ENCODE assay signal across 16 cellular contexts in genomic region chr1:53108646-53109580, GRCh38. TPM values are rescaled to one million over a fixed set of nuclear protein-coding genes. Genes with fewer than 3 reads are reported as not detected.
DNase-seq lines count a peak whose midpoint lies in the region; ATAC-seq, FAIRE-seq and TF ChIP-seq lines count a peak whose summit lies in the region.
"Had no signal": no experiment of that assay in that cellular context is flagged by ENCODE, and none has a peak within 500 bp of the region (broad histone marks: within the 10 kb centered on the region; RNA-seq: fewer than 3 reads in every experiment).

No MANE protein-coding gene starts in this region.

- H3K4me1 ChIP-seq in SJSA1 (replicated peaks) (peaks cover 80% of the 10 kb centered on the region), stomach smooth muscle (ENCODE audit: control insufficient read depth, insufficient read depth, low read length) (peaks cover 58% of the 10 kb centered on the region), breast epithelium (no peaks in the 10 kb centered on the region)

- no peaks in the 10 kb centered on the region for H3K36me3 Mint-ChIP-seq in stimulated activated naive B cell treated with anti-CD40 and anti-IgM and Interleukin-4, amounts not matched to agents 10 μg/mL and 1 μg/mL and 100 μg/mL, for 72 hours

- no peak for FAIRE-seq in D721Med (lab: Jason Lieb, UNC)
- FAIRE-seq: endometrium, TTC549 had no signal

- H3K27ac ChIP-seq in SJSA1 (peak overlapping the region; percentile 97), stomach smooth muscle (ENCODE audit: low read length) (peak overlapping the region; percentile 31), breast epithelium (no peak overlapping the region)
- H3K27ac ChIP-seq: psoas muscle had no signal

- H3K27me3 ChIP-seq in SJSA1 (replicated peaks): no peaks in the 10 kb centered on the region
- H3K27me3 ChIP-seq in stomach smooth muscle (ENCODE audit: control insufficient read depth in 1 of 2, insufficient read depth in 2 of 2, low read length in 2 of 2): no peaks in the 10 kb centered on the region
- H3K27me3 ChIP-seq in breast epithelium: no peaks in the 10 kb centered on the region

- H3K4me1 Mint-ChIP-seq in stimulated activated naive B cell treated with anti-CD40 and anti-IgM and Interleukin-4, amounts not matched to agents 10 μg/mL and 1 μg/mL and 100 μg/mL, for 72 hours: peaks cover 3 to 6% of the 10 kb centered on the region in 2 donors

- peak; percentile 70 for DNase-seq in D721Med (ENCODE audit: insufficient read length, low spot score)
- DNase-seq in SJSA1 (ENCODE audit: low read depth in 1 of 2, low spot score in 2 of 2): peak; percentile 88 to 91
- peak; percentile 27 for DNase-seq in fibroblast of mammary gland (ENCODE audit: low read depth)
- no peak for DNase-seq in GM10248 (ENCODE audit: extremely low spot score)
- DNase-seq in stimulated activated naive B cell treated with anti-CD40 and anti-IgM and Interleukin-4, amounts not matched to agents 10 μg/mL and 1 μg/mL and 100 μg/mL, for 72 hours: no peak
- DNase-seq in breast epithelium (ENCODE audit: low spot score in 2 of 2): no peak
- DNase-seq: activated CD8-positive, alpha-beta memory T cell treated with anti-CD3 and anti-CD28 coated beads, Interleukin-2, amount 50 U/mL, for 48 hours; GOT3; NCI-H1105; NCI-H510A; psoas muscle; stimulated activated CD4-positive, alpha-beta T cell treated with anti-CD3 and anti-CD28 coated beads, Interleukin-4, amount 100 ng/mL, for 1 hour; stimulated activated naive CD4-positive, alpha-beta T cell had no signal

- CTCF ChIA-PET in GM10248 (lab: Yijun Ruan, JAX): no interaction called here

- H3K4me3 ChIP-seq in SJSA1 (no peak overlapping the region), fibroblast of mammary gland (ENCODE audit: control insufficient read depth, low read depth, low read length) (no peak overlapping the region), stomach smooth muscle (ENCODE audit: low read length in 2 of 2) (peak overlapping the region in 1 of 2 donors; percentile 44), breast epithelium (no peak overlapping the region)
- H3K4me3 ChIP-seq: psoas muscle had no signal

- H3K36me3 ChIP-seq in SJSA1: peaks cover 10% of the 10 kb centered on the region; the same call in 1 of the 2 replicates
- H3K36me3 ChIP-seq in stomach smooth muscle (ENCODE audit: control insufficient read depth in 2 of 2, insufficient read depth in 2 of 2, low read length in 2 of 2): no peaks in the 10 kb centered on the region
- no peaks in the 10 kb centered on the region for H3K36me3 ChIP-seq in breast epithelium

- no peak overlapping the region for H3K4me3 Mint-ChIP-seq in stimulated activated naive B cell treated with anti-CD40 and anti-IgM and Interleukin-4, amounts not matched to agents 10 μg/mL and 1 μg/mL and 100 μg/mL, for 72 hours

- POLR2A ChIA-PET in GM10248 (lab: Yijun Ruan, JAX): no interaction called here

- H3K27ac Mint-ChIP-seq in stimulated activated naive B cell treated with anti-CD40 and anti-IgM and Interleukin-4, amounts not matched to agents 10 μg/mL and 1 μg/mL and 100 μg/mL, for 72 hours: no peak overlapping the region

- intact Hi-C loops in breast epithelium (cut with DNase I; ENCODE audit: low total_unique reads): no loop called here

- no peak for ATAC-seq in stimulated activated naive B cell treated with anti-CD40 and anti-IgM and Interleukin-4, amounts not matched to agents 10 μg/mL and 1 μg/mL and 100 μg/mL, for 72 hours (replicated peaks)

- no peak for TF ChIP-seq POLR2A in breast epithelium (IDR thresholded peaks at IDR 0.05)

- H3K9ac ChIP-seq in stomach smooth muscle (ENCODE audit: low read length in 2 of 2): no peak overlapping the region

- TF ChIP-seq CTCF in D721Med (IDR thresholded peaks at IDR 0.05; ENCODE audit: insufficient read depth, missing control alignments) (no peak), fibroblast of mammary gland (conservative IDR thresholded peaks at IDR 0.05; ENCODE audit: control insufficient read depth, insufficient read depth, low read depth, low read length) (no peak), GM10248 (IDR thresholded peaks at IDR 0.05; ENCODE audit: control extremely low read depth, extremely low read depth, low read depth, missing control alignments) (no peak), breast epithelium (IDR thresholded peaks at IDR 0.05) (no peak)

- peaks cover 23 to 28% of the 10 kb centered on the region in 2 donors for H3K27me3 Mint-ChIP-seq in stimulated activated naive B cell treated with anti-CD40 and anti-IgM and Interleukin-4, amounts not matched to agents 10 μg/mL and 1 μg/mL and 100 μg/mL, for 72 hours

- peaks cover 4 to 5% of the 10 kb centered on the region in 2 donors for H3K9me3 Mint-ChIP-seq in stimulated activated naive B cell treated with anti-CD40 and anti-IgM and Interleukin-4, amounts not matched to agents 10 μg/mL and 1 μg/mL and 100 μg/mL, for 72 hours

- peaks cover 8% of the 10 kb centered on the region for H3K9me3 ChIP-seq in SJSA1 (replicated peaks)
- H3K9me3 ChIP-seq in stomach smooth muscle (ENCODE audit: control insufficient read depth in 2 of 2, low read length in 2 of 2): peaks cover 3 to 6% of the 10 kb centered on the region in 2 donors
- H3K9me3 ChIP-seq in breast epithelium: no peaks in the 10 kb centered on the region
- H3K9me3 ChIP-seq: psoas muscle had no signal

RNA-seq across cellular contexts. Expression of gene SLC1A7, which starts 33.5 kb away (rescaled TPM):
- total RNA-seq in SJSA1 (2014; rRNA removed; shearing (Covaris generic)): 4.5 and 12.1 TPM in 2 replicates
- under 1 TPM in 1 of 3 donors, not detected in 2; 0.16 TPM for total RNA-seq in breast epithelium

RNA-seq across cellular contexts. Expression of gene PODN, which starts 46.9 kb away (rescaled TPM):
- 1.3 and 4.1 TPM in 2 replicates for total RNA-seq in SJSA1 (2014; rRNA removed; shearing (Covaris generic))
- total RNA-seq in breast epithelium: 100 to 1,000 TPM in 1 of 3 donors, 10 to 100 TPM in 2; 55.1 to 246 (median 83.1) TPM

Comparison
In these comparisons a context has a peak if more than half of its experiments do, and no peak if none do; other contexts are left out.
1. DNase-seq: peak in D721Med (single experiment), SJSA1 (2 of 2) and fibroblast of mammary gland (single experiment); none in GM10248 (single experiment), stimulated activated naive B cell treated with anti-CD40 and anti-IgM and Interleukin-4, amounts not matched to agents 10 μg/mL and 1 μg/mL and 100 μg/mL, for 72 hours (single experiment) and breast epithelium (0 of 2).
2. H3K27ac ChIP-seq: peak in SJSA1 (single experiment) and stomach smooth muscle (single experiment); none in breast epithelium (0 of 2).
3. RNA of gene PODN, which starts 46.9 kb away (total RNA-seq): 55.1 to 246 TPM in breast epithelium; 1.3 to 4.1 TPM in SJSA1; every median in the first group is over 10 times any median in the second.